ENCODE assay signal across 8 cellular contexts in genomic region chr4:1682860-1683259, GRCh38. TPM values are rescaled to one million over a fixed set of nuclear protein-coding genes. Genes with fewer than 3 reads are reported as not detected.
A peak's percentile ranks its signal among the peaks of the same experiment; 100 is the strongest.
DNase-seq lines count a peak whose midpoint lies in the region; ATAC-seq and TF ChIP-seq lines count a peak whose summit lies in the region.

No MANE protein-coding gene starts in this region.

- H3K36me3 Mint-ChIP-seq in IgD-negative memory B cell (no peaks in the 10 kb centered on the region), nephron (ENCODE audit: low read depth) (no peaks in the 10 kb centered on the region)

- H3K4me1 Mint-ChIP-seq in IgD-negative memory B cell (peaks cover 9 to 17% (median 9%) of the 10 kb centered on the region in 3 donors), nephron (peaks cover 11% of the 10 kb centered on the region)

- H3K9me3 Mint-ChIP-seq in IgD-negative memory B cell: no peaks in the 10 kb centered on the region
- no peaks in the 10 kb centered on the region for H3K9me3 Mint-ChIP-seq in nephron

- ATAC-seq in GM21786 (IDR thresholded peaks at IDR 0.05; ENCODE audit: unreplicated experiment): no peak
- ATAC-seq in HG03175 (IDR thresholded peaks at IDR 0.05; ENCODE audit: unreplicated experiment): no peak

- no peaks in the 10 kb centered on the region; the same call in 1 of the 2 replicates for H3K9me3 ChIP-seq in AG04450 (ENCODE audit: control insufficient read depth, insufficient read depth, low read length)

- H3K27me3 ChIP-seq in AG04450 (ENCODE audit: control insufficient read depth, insufficient read depth, low read length): no peaks in the 10 kb centered on the region

- H3K4me3 Mint-ChIP-seq in IgD-negative memory B cell (peak overlapping the region; percentile 85 to 96 (median 91)), nephron (peak overlapping the region; percentile 83 to 93 (median 91))

- peak overlapping the region; percentile 47 to 93 (median 91) for H3K27ac Mint-ChIP-seq in IgD-negative memory B cell
- peak overlapping the region; percentile 81 to 92 (median 90) for H3K27ac Mint-ChIP-seq in nephron

- H3K27me3 Mint-ChIP-seq in IgD-negative memory B cell: no peaks in the 10 kb centered on the region
- peaks cover 12% of the 10 kb centered on the region for H3K27me3 Mint-ChIP-seq in nephron (ENCODE audit: low read depth)

- CTCF ChIA-PET in AG04450 (lab: Charles Lee): interaction anchor here (0.6 to 2.3 kb wide), 2 partner anchors 10 to 44 kb away, joined by 3 to 11 read pairs; no protein-coding TSS in a partner anchor

- TF ChIP-seq CTCF in AG04450 (IDR thresholded peaks at IDR 0.05; ENCODE audit: low read depth, low read length) (no peak), coronary artery (IDR thresholded peaks at IDR 0.05) (no peak), nephron (IDR thresholded peaks at IDR 0.05; ENCODE audit: unreplicated experiment in 3 of 3) (no peak)

- peak overlapping the region; percentile 62 for H3K4me3 ChIP-seq in AG04450 (ENCODE audit: low read depth, low read length)
- peak overlapping the region; percentile 87 for H3K4me3 ChIP-seq in coronary artery

- peak overlapping the region; percentile 71 for H3K27ac ChIP-seq in AG04450 (ENCODE audit: low read depth, low read length)
- peak overlapping the region in 1 of 2 donors; percentile 84 for H3K27ac ChIP-seq in coronary artery

- POLR2A ChIA-PET in AG04450 (lab: Yijun Ruan, JAX): no interaction called here

- DNase-seq in AG04450 (ENCODE audit: low read depth, low spot score): no peak
- DNase-seq in coronary artery (ENCODE audit: low spot score): no peak
- no peak for DNase-seq in dedifferentiated amniotic fluid mesenchymal stem cell (ENCODE audit: extremely low spot score)
- no peak for DNase-seq in activated CD4-positive, CD25-positive, alpha-beta regulatory T cell treated with anti-CD3 and anti-CD28 coated beads, Interleukin-2, amount 50 U/mL, for 72 hours

RNA-seq across cellular contexts. Expression of gene FAM53A, which starts 1.3 kb away (rescaled TPM):
- polyA plus RNA-seq in AG04450 (2011; rRNA removed) (1.1 TPM in 2 replicates), IgD-negative memory B cell (1.5 TPM)
- 1.3 and 1.8 TPM in 2 replicates for polyA minus RNA-seq in AG04450 (2011; rRNA and poly(A)+ RNA removed)

RNA-seq across cellular contexts. Expression of gene SLBP, which starts 29.3 kb away (rescaled TPM):
- 56.3 and 72.0 TPM in 2 replicates for polyA plus RNA-seq in AG04450 (2011; rRNA removed)
- polyA minus RNA-seq in AG04450 (2011; rRNA and poly(A)+ RNA removed): 23.9 and 28.1 TPM in 2 replicates
- 49.1 TPM for polyA plus RNA-seq in IgD-negative memory B cell

RNA-seq across cellular contexts. Expression of gene TMEM129, which starts 38.3 kb away (rescaled TPM):
- 13.1 and 20.8 TPM in 2 replicates for polyA plus RNA-seq in AG04450 (2011; rRNA removed)
- 7.5 and 12.2 TPM in 2 replicates for polyA minus RNA-seq in AG04450 (2011; rRNA and poly(A)+ RNA removed)
- polyA plus RNA-seq in IgD-negative memory B cell: 46.1 TPM

RNA-seq across cellular contexts. Expression of gene TACC3, which starts 38.5 kb away (rescaled TPM):
- 7.0 and 8.5 TPM in 2 replicates for polyA plus RNA-seq in AG04450 (2011; rRNA removed)
- 5.3 and 8.8 TPM in 2 replicates for polyA minus RNA-seq in AG04450 (2011; rRNA and poly(A)+ RNA removed)
- 20.0 TPM for polyA plus RNA-seq in IgD-negative memory B cell
